Comparison of ENCODE assay signal across 19 cellular contexts in the genomic region with DNA sequence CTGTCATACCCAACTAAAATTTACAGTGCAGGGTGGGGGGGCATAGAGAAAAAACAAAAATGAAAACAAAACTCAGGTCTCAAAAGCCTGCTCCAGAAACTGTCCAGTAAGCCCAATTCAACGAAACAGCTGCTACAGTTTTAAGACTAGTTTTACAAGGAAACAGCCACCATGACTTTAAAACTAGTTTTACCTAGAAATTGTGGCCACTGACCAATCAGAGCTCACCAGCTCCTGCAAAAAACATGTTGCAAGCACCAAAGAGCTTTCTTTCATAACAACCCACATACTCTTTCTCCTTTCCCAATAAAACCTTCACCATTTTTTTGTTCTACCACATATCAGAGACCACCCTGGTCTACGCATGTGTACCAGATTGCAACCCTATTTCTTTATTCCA. TPM values are rescaled to one million over a fixed set of nuclear protein-coding genes. Genes with fewer than 3 reads are reported as not detected.
DNase-seq lines count a peak whose midpoint lies in the region; ATAC-seq, FAIRE-seq and TF ChIP-seq lines count a peak whose summit lies in the region.
"Had no signal": no experiment of that assay in that cellular context is flagged by ENCODE, and none has a peak within 500 bp of the region (broad histone marks: within the 10 kb centered on the region; RNA-seq: fewer than 3 reads in every experiment).

No MANE protein-coding gene starts in this region.

- H2AFZ ChIP-seq in Karpas-422 (ENCODE audit: low read length) (no peak overlapping the region), GM12878 (ENCODE audit: control insufficient read depth, low read depth, low read length) (no peak overlapping the region), neuronal stem cell (ENCODE audit: low read length) (peak overlapping the region; percentile 54)

- TF ChIP-seq EP300 in GM12878 (IDR thresholded peaks at IDR 0.05; ENCODE audit: borderline replicate concordance in 1 of 2, control insufficient read depth in 1 of 2, low read depth in 2 of 2, low read length in 2 of 2), result no peak

- no peak overlapping the region for H3K4me3 Mint-ChIP-seq in type B pancreatic cell
- H3K4me3 Mint-ChIP-seq in activated CD8-positive, alpha-beta memory T cell treated with anti-CD3 and anti-CD28 coated beads, Interleukin-2, amount 10 ng/mL, durations not matched to agents 7 days and 5 days, result no peak overlapping the region
- H3K4me3 Mint-ChIP-seq: dendritic cell treated with granulocyte-macrophage colony-stimulating factor and Interleukin-4, amounts not matched to agents 40 ng/mL and 50 ng/mL, for 4 days; natural killer cell had no signal

- no peaks in the 10 kb centered on the region for H4K20me1 ChIP-seq in Karpas-422 (ENCODE audit: insufficient read depth, low read depth, low read length)
- no peaks in the 10 kb centered on the region for H4K20me1 ChIP-seq in GM12878 (ENCODE audit: control insufficient read depth, insufficient read depth)

- no peak overlapping the region for H3K27ac Mint-ChIP-seq in type B pancreatic cell
- H3K27ac Mint-ChIP-seq in activated CD8-positive, alpha-beta memory T cell treated with anti-CD3 and anti-CD28 coated beads, Interleukin-2, amount 10 ng/mL, durations not matched to agents 7 days and 5 days, result no peak overlapping the region
- H3K27ac Mint-ChIP-seq: dendritic cell treated with granulocyte-macrophage colony-stimulating factor and Interleukin-4, amounts not matched to agents 40 ng/mL and 50 ng/mL, for 4 days; natural killer cell had no signal

- H3K27me3 ChIP-seq in Karpas-422 (ENCODE audit: low read length) (no peaks in the 10 kb centered on the region), GM12878 (replicated peaks in 1 of 2; ENCODE audit: control insufficient read depth in 2 of 2, insufficient read depth in 2 of 2, low read length in 1 of 2) (no peaks in the 10 kb centered on the region), neuronal stem cell (ENCODE audit: control insufficient read depth in 3 of 3, insufficient read depth in 3 of 3, low read depth in 1 of 3, low read length in 3 of 3) (peaks cover 0 to 8% (median 0%) of the 10 kb centered on the region in 3 experiments)
- H3K27me3 ChIP-seq: transverse colon had no signal

- H3K9me3 Mint-ChIP-seq in type B pancreatic cell, result no peaks in the 10 kb centered on the region
- no peaks in the 10 kb centered on the region for H3K9me3 Mint-ChIP-seq in activated CD8-positive, alpha-beta memory T cell treated with anti-CD3 and anti-CD28 coated beads, Interleukin-2, amount 10 ng/mL, durations not matched to agents 7 days and 5 days (ENCODE audit: low read depth)
- H3K9me3 Mint-ChIP-seq: natural killer cell had no signal

- TF ChIP-seq CTCF in GM12878 (IDR thresholded peaks at IDR 0.05 in 2 of 3, conservative IDR thresholded peaks at IDR 0.05 in 1 of 3; ENCODE audit: control insufficient read depth in 2 of 3, extremely low read depth in 1 of 3, insufficient read depth in 1 of 3, low read depth in 3 of 3, low read length in 3 of 3), result no peak
- no peak for TF ChIP-seq CTCF in type B pancreatic cell (conservative IDR thresholded peaks at IDR 0.05)

- SMC1A ChIA-PET in GM12878 (lab: Charles Lee; ENCODE audit: uncharacterized antibody, unreplicated experiment), result interaction anchor here (0.9 to 10.7 kb wide), 11 partner anchors 9 to 343 kb away, joined by 3 to 106 read pairs (median 4); no protein-coding TSS in a partner anchor

- no peak for FAIRE-seq in GM12878 (lab: Jason Lieb, UNC)
- FAIRE-seq: TTC549 had no signal

- no peaks in the 10 kb centered on the region for H3K36me3 Mint-ChIP-seq in type B pancreatic cell
- H3K36me3 Mint-ChIP-seq in activated CD8-positive, alpha-beta memory T cell treated with anti-CD3 and anti-CD28 coated beads, Interleukin-2, amount 10 ng/mL, durations not matched to agents 7 days and 5 days, result peaks cover 3% of the 10 kb centered on the region
- H3K36me3 Mint-ChIP-seq: natural killer cell had no signal

- H4K91ac ChIP-seq in neuronal stem cell (ENCODE audit: low read depth, low read length, poor library complexity), result no peak overlapping the region

- no peak for ATAC-seq in GM12878
- ATAC-seq in HG03342 (IDR thresholded peaks at IDR 0.05; ENCODE audit: unreplicated experiment), result no peak
- ATAC-seq in activated CD8-positive, alpha-beta memory T cell treated with anti-CD3 and anti-CD28 coated beads, Interleukin-2, amount 10 ng/mL, durations not matched to agents 7 days and 5 days, result no peak
- ATAC-seq: left ventricle myocardium superior, natural killer cell had no signal

- no peak overlapping the region for H2BK15ac ChIP-seq in neuronal stem cell (ENCODE audit: low read length)

- no peak overlapping the region for H2AK5ac ChIP-seq in neuronal stem cell (ENCODE audit: low read depth, low read length)

- H3K4me2 ChIP-seq in Karpas-422 (ENCODE audit: low read depth, low read length, poor library complexity, severe bottlenecking) (no peak overlapping the region), GM12878 (ENCODE audit: control insufficient read depth, insufficient read depth) (no peak overlapping the region), neuronal stem cell (ENCODE audit: insufficient read depth, low read length, poor library complexity, severe bottlenecking) (no peak overlapping the region)
- H3K4me2 ChIP-seq: KMS-11 had no signal

- H2BK120ac ChIP-seq in neuronal stem cell (ENCODE audit: low read depth, low read length), result no peak overlapping the region

- intact Hi-C loops in GM12878 (cut with micrococcal nuclease; ENCODE audit: unreplicated experiment), result no loop called here

- H2BK12ac ChIP-seq in neuronal stem cell (ENCODE audit: low read length), result no peak overlapping the region

- no peak overlapping the region for H3K9ac ChIP-seq in Karpas-422 (ENCODE audit: low read length)
- H3K9ac ChIP-seq in GM12878 (ENCODE audit: control insufficient read depth, insufficient read depth, low read length), result no peak overlapping the region
- no peak overlapping the region for H3K9ac ChIP-seq in neuronal stem cell (ENCODE audit: low read depth, low read length, poor library complexity)
- H3K9ac ChIP-seq: KMS-11 had no signal

- H3K4ac ChIP-seq in neuronal stem cell (ENCODE audit: low read length), result no peak overlapping the region

- no peak for TF ChIP-seq POLR2A in GM12878 (IDR thresholded peaks at IDR 0.05; ENCODE audit: low read depth, low read length)

- H3K23ac ChIP-seq in neuronal stem cell (ENCODE audit: low read depth, low read length, poor library complexity), result no peak overlapping the region

- no peak overlapping the region for H3K4me3 ChIP-seq in Karpas-422 (ENCODE audit: low read length)
- H3K4me3 ChIP-seq in GM12878, result no peak overlapping the region
- H3K4me3 ChIP-seq in neuronal stem cell (ENCODE audit: low read length in 2 of 2), result no peak overlapping the region
- H3K4me3 ChIP-seq: HAP-1, SK-N-MC, transverse colon had no signal

- peak; percentile 21 for DNase-seq in NCI-H2171 treated with DMSO at 0.1 percent for 48 hours (lab: John Stamatoyannopoulos, UW)
- no peak for DNase-seq in NCI-H2171 (lab: John Stamatoyannopoulos, UW)
- peak; percentile 58 for DNase-seq in Karpas-422
- DNase-seq in GM12878 (ENCODE audit: low read depth, low spot score), result no peak
- no peak for DNase-seq in neuronal stem cell (ENCODE audit: low spot score)
- no peak for DNase-seq in type B pancreatic cell (ENCODE audit: extremely low spot score, unreplicated experiment)
- no peak for DNase-seq in activated CD8-positive, alpha-beta memory T cell treated with anti-CD3 and anti-CD28 coated beads, Interleukin-2, amount 10 ng/mL, durations not matched to agents 7 days and 5 days
- DNase-seq: activated gamma-delta T cell; left ventricle myocardium superior; natural killer cell; NCI-H187; stimulated activated CD4-positive, alpha-beta T cell treated with anti-CD3 and anti-CD28 coated beads, Interleukin-2, amount 100 ng/mL, for 24 hours; transverse colon had no signal

- no peak overlapping the region for H3K27ac ChIP-seq in Karpas-422 (ENCODE audit: low read length)
- no peak overlapping the region for H3K27ac ChIP-seq in GM12878 (ENCODE audit: control insufficient read depth, insufficient read depth)
- no peak overlapping the region for H3K27ac ChIP-seq in neuronal stem cell (replicated peaks; ENCODE audit: low read length)
- H3K27ac ChIP-seq: KMS-11, SK-N-MC, transverse colon had no signal

- RAD21 ChIA-PET in GM12878 (lab: Charles Lee; ENCODE audit: unreplicated experiment), result interaction anchor here (0.7 to 3.6 kb wide), 9 partner anchors 11 to 421 kb away, joined by 3 to 18 read pairs (median 4); no protein-coding TSS in a partner anchor

- no peaks in the 10 kb centered on the region for H3K9me3 ChIP-seq in Karpas-422 (ENCODE audit: low read length)
- peaks cover 2% of the 10 kb centered on the region; the same call in 1 of the 3 replicates for H3K9me3 ChIP-seq in GM12878 (replicated peaks; ENCODE audit: control insufficient read depth, insufficient read depth, low read length)
- H3K9me3 ChIP-seq in neuronal stem cell (replicated peaks in 1 of 2; ENCODE audit: control insufficient read depth in 2 of 2, insufficient read depth in 1 of 2, low read depth in 1 of 2, low read length in 2 of 2), result no peaks in the 10 kb centered on the region
- H3K9me3 ChIP-seq: HAP-1, transverse colon had no signal

- BruUV-seq in GM12878 (replicated peaks; lab: Mats Ljungman, UMichigan), result no TSS peak

- WGBS in GM12878 (ENCODE audit: insufficient coverage, insufficient replicate concordance, low lambda C conversion rate, missing lambda C conversion rate), result 73% methylated on average over 2 of the region's 2 CpGs
- WGBS in neuronal stem cell (ENCODE audit: extremely low coverage in 2 of 2, insufficient read length in 2 of 2, insufficient replicate concordance in 1 of 2), 2 donors, result no CpG with 5 or more reads among the region's 2 CpGs

- no peak overlapping the region for H3K18ac ChIP-seq in neuronal stem cell (ENCODE audit: low read length)

- H3K36me3 ChIP-seq in Karpas-422 (ENCODE audit: insufficient read depth, low read length) (no peaks in the 10 kb centered on the region), GM12878 (ENCODE audit: control insufficient read depth in 2 of 2, insufficient read depth in 2 of 2, low read length in 1 of 2) (no peaks in the 10 kb centered on the region), neuronal stem cell (replicated peaks in 1 of 2; ENCODE audit: control insufficient read depth in 2 of 2, insufficient read depth in 2 of 2, low read length in 2 of 2) (no peaks in the 10 kb centered on the region)
- H3K36me3 ChIP-seq: HAP-1, transverse colon had no signal

- H3K27me3 Mint-ChIP-seq in type B pancreatic cell, result no peaks in the 10 kb centered on the region
- peaks cover under 1% of the 10 kb centered on the region for H3K27me3 Mint-ChIP-seq in activated CD8-positive, alpha-beta memory T cell treated with anti-CD3 and anti-CD28 coated beads, Interleukin-2, amount 10 ng/mL, durations not matched to agents 7 days and 5 days
- H3K27me3 Mint-ChIP-seq: dendritic cell treated with granulocyte-macrophage colony-stimulating factor and Interleukin-4, amounts not matched to agents 40 ng/mL and 50 ng/mL, for 4 days had no signal

- H3K4me1 ChIP-seq in Karpas-422 (ENCODE audit: low read length), result no peaks in the 10 kb centered on the region
- peaks cover 20% of the 10 kb centered on the region for H3K4me1 ChIP-seq in GM12878 (ENCODE audit: control insufficient read depth, insufficient read depth, low read length)
- no peaks in the 10 kb centered on the region for H3K4me1 ChIP-seq in neuronal stem cell (ENCODE audit: control insufficient read depth in 2 of 2, insufficient read depth in 1 of 2, low read depth in 1 of 2, low read length in 2 of 2)

- no peak overlapping the region for H3K14ac ChIP-seq in neuronal stem cell (ENCODE audit: low read length)

- in situ Hi-C loops in GM12878 (cut with MboI), result loop anchor here (25.0 kb wide), 1 partner anchor 408 kb away; a partner anchor contains a TSS

- TF ChIP-seq RAD21 in GM12878 (IDR thresholded peaks at IDR 0.05; ENCODE audit: insufficient read depth, low read depth, low read length), result no peak

- H3K79me2 ChIP-seq in Karpas-422 (ENCODE audit: low read length), result no peaks in the 10 kb centered on the region
- no peaks in the 10 kb centered on the region for H3K79me2 ChIP-seq in GM12878 (ENCODE audit: control insufficient read depth, insufficient read depth, low read length)

- no peaks in the 10 kb centered on the region for H3K79me1 ChIP-seq in neuronal stem cell (ENCODE audit: low read depth, low read length)

- no peak overlapping the region for H2BK5ac ChIP-seq in neuronal stem cell (ENCODE audit: low read length)

- H4K8ac ChIP-seq in neuronal stem cell (ENCODE audit: low read depth, low read length), result no peak overlapping the region

- CTCF ChIA-PET in GM12878 (lab: Yijun Ruan, JAX), result interaction anchor here (1.0 to 11.0 kb wide), 7 partner anchors 9 to 812 kb away, joined by 3 to 167 read pairs (median 4); a partner anchor contains a TSS
- CTCF ChIA-PET in activated CD8-positive, alpha-beta memory T cell treated with anti-CD3 and anti-CD28 coated beads, Interleukin-2, amount 10 ng/mL, durations not matched to agents 7 days and 5 days (lab: Charles Lee), result interaction anchor here (1.4 to 1.7 kb wide), 2 partner anchors 15 to 21 kb away, joined by 3 to 5 read pairs; no protein-coding TSS in a partner anchor

- POLR2A ChIA-PET in GM12878 (lab: Charles Lee), result interaction anchor here (0.6 to 1.5 kb wide), 6 partner anchors 14 to 400 kb away, joined by 3 to 7 read pairs (median 3); a partner anchor contains a TSS

- H3K9me2 ChIP-seq in Karpas-422 (replicated peaks; ENCODE audit: insufficient read depth, low read length), result no peaks in the 10 kb centered on the region

- no peaks in the 10 kb centered on the region for H3K4me1 Mint-ChIP-seq in type B pancreatic cell (ENCODE audit: unreplicated experiment)
- peaks cover 18% of the 10 kb centered on the region for H3K4me1 Mint-ChIP-seq in activated CD8-positive, alpha-beta memory T cell treated with anti-CD3 and anti-CD28 coated beads, Interleukin-2, amount 10 ng/mL, durations not matched to agents 7 days and 5 days

RNA-seq across cellular contexts. Expression of a gene that starts 7.3 kb away (rescaled TPM):
- not detected in 2 replicates for total RNA-seq in Karpas-422 (2014; rRNA removed; shearing (Covaris generic); ENCODE audit: low replicate concordance)
- total RNA-seq in GM12878 (2013; cell fraction: nucleolus; rRNA removed), result 0.81 and 2.5 TPM in 2 replicates
- total RNA-seq in GM12878 (2014; rRNA removed), result 0.56 and 0.76 TPM in 2 replicates
- 0.54 and 0.69 TPM in 2 replicates for total RNA-seq in GM12878 (2014; rRNA removed; fragmentation: Illumina TruSeq; extraction: Trizol)
- total RNA-seq in GM12878 (2021), result 0.80 and 1.3 TPM in 2 replicates
- 0.08 TPM for polyA plus RNA-seq in GM12878 (2011; ENCODE audit: low read depth)
- 1.2 and 1.4 TPM in 2 replicates for polyA plus RNA-seq in GM12878 (2011; rRNA removed)
- 0.21 and 0.57 TPM in 2 replicates for polyA plus RNA-seq in GM12878 (2011; cell fraction: cytosol; rRNA removed)
- 1.6 and 3.0 TPM in 2 replicates for polyA plus RNA-seq in GM12878 (2011; cell fraction: nucleus; rRNA removed)
- 0.29 and 0.38 TPM in 2 replicates for polyA plus RNA-seq in GM12878 (2012)
- polyA plus RNA-seq in GM12878 (2014; fragmentation: Illumina TruSeq; extraction: Trizol), result 1.5 and 2.7 TPM in 2 replicates
- under 1 TPM; 0.03 to 0.22 TPM for polyA plus RNA-seq in GM12878 (2014; fragmentation: Nextera tagmentation; extraction: Ambion mirVana)
- polyA plus RNA-seq in GM12878 (2014; rRNA removed), result 2.2 TPM in 2 replicates
- 1 to 10 TPM in 1 of 2 experiments, under 1 TPM in 1; 0.68 to 1.2 TPM for polyA plus RNA-seq in GM12878 (2016; fragmentation: Nextera tagmentation; extraction: Ambion mirVana)
- 0.21 and 0.66 TPM in 2 replicates for polyA minus RNA-seq in GM12878 (2011; rRNA and poly(A)+ RNA removed)
- polyA minus RNA-seq in GM12878 (2011; cell fraction: cytosol; rRNA and poly(A)+ RNA removed), result not detected in 2 replicates
- 0.48 and 0.73 TPM in 2 replicates for polyA minus RNA-seq in GM12878 (2011; cell fraction: nucleus; rRNA and poly(A)+ RNA removed)
- polyA plus RNA-seq in neuronal stem cell (2013, experiment 1 of 2), result 23.2 TPM
- 22.2 TPM for polyA plus RNA-seq in neuronal stem cell (2013, experiment 2 of 2)
- total RNA-seq in type B pancreatic cell (ENCODE audit: low replicate concordance), result 2.1 and 19.0 TPM in 2 replicates
- under 1 TPM in 1 of 2 experiments, not detected in 1; 0.30 TPM for total RNA-seq in activated CD8-positive, alpha-beta memory T cell treated with anti-CD3 and anti-CD28 coated beads, Interleukin-2, amount 10 ng/mL, durations not matched to agents 7 days and 5 days

RNA-seq across cellular contexts. Expression of a gene that starts 18.3 kb away (rescaled TPM):
- 54.3 and 108 TPM in 2 replicates for total RNA-seq in Karpas-422 (2014; rRNA removed; shearing (Covaris generic); ENCODE audit: low replicate concordance)
- 60.0 and 72.5 TPM in 2 replicates for total RNA-seq in GM12878 (2013; cell fraction: nucleolus; rRNA removed)
- total RNA-seq in GM12878 (2014; rRNA removed), result 150 and 153 TPM in 2 replicates
- 191 and 199 TPM in 2 replicates for total RNA-seq in GM12878 (2014; rRNA removed; fragmentation: Illumina TruSeq; extraction: Trizol)
- 111 and 113 TPM in 2 replicates for total RNA-seq in GM12878 (2021)
- polyA plus RNA-seq in GM12878 (2011; ENCODE audit: low read depth), result 48.3 TPM
- polyA plus RNA-seq in GM12878 (2011; rRNA removed), result 112 and 123 TPM in 2 replicates
- polyA plus RNA-seq in GM12878 (2011; cell fraction: cytosol; rRNA removed), result 77.3 and 110 TPM in 2 replicates
- 69.0 and 81.2 TPM in 2 replicates for polyA plus RNA-seq in GM12878 (2011; cell fraction: nucleus; rRNA removed)
- 164 and 185 TPM in 2 replicates for polyA plus RNA-seq in GM12878 (2012)
- polyA plus RNA-seq in GM12878 (2014; fragmentation: Illumina TruSeq; extraction: Trizol), result 53.8 and 115 TPM in 2 replicates
- polyA plus RNA-seq in GM12878 (2014; fragmentation: Nextera tagmentation; extraction: Ambion mirVana), result 100 to 1,000 TPM; 615 to 717 TPM
- 288 and 295 TPM in 2 replicates for polyA plus RNA-seq in GM12878 (2014; rRNA removed)
- polyA plus RNA-seq in GM12878 (2016; fragmentation: Nextera tagmentation; extraction: Ambion mirVana), result 100 to 1,000 TPM; 370 to 376 TPM
- 37.5 and 48.8 TPM in 2 replicates for polyA minus RNA-seq in GM12878 (2011; rRNA and poly(A)+ RNA removed)
- polyA minus RNA-seq in GM12878 (2011; cell fraction: cytosol; rRNA and poly(A)+ RNA removed), result 24.5 and 25.1 TPM in 2 replicates
- 66.6 and 89.7 TPM in 2 replicates for polyA minus RNA-seq in GM12878 (2011; cell fraction: nucleus; rRNA and poly(A)+ RNA removed)
- 121 TPM for polyA plus RNA-seq in neuronal stem cell (2013, experiment 1 of 2)
- polyA plus RNA-seq in neuronal stem cell (2013, experiment 2 of 2), result 117 TPM
- 28.3 and 32.0 TPM in 2 replicates for total RNA-seq in type B pancreatic cell (ENCODE audit: low replicate concordance)
- total RNA-seq in activated CD8-positive, alpha-beta memory T cell treated with anti-CD3 and anti-CD28 coated beads, Interleukin-2, amount 10 ng/mL, durations not matched to agents 7 days and 5 days, result 10 to 100 TPM; 66.6 to 80.7 TPM

RNA-seq across cellular contexts. Expression of a gene that starts 35.1 kb away (rescaled TPM):
- total RNA-seq in Karpas-422 (2014; rRNA removed; shearing (Covaris generic); ENCODE audit: low replicate concordance), result 0.32 and 1.0 TPM in 2 replicates
- 18.9 and 20.7 TPM in 2 replicates for total RNA-seq in GM12878 (2013; cell fraction: nucleolus; rRNA removed)
- 3.4 and 3.9 TPM in 2 replicates for total RNA-seq in GM12878 (2014; rRNA removed)
- 2.7 and 7.5 TPM in 2 replicates for total RNA-seq in GM12878 (2014; rRNA removed; fragmentation: Illumina TruSeq; extraction: Trizol)
- 3.5 and 3.9 TPM in 2 replicates for total RNA-seq in GM12878 (2021)
- polyA plus RNA-seq in GM12878 (2011; ENCODE audit: low read depth), result 2.5 TPM
- 8.6 and 12.7 TPM in 2 replicates for polyA plus RNA-seq in GM12878 (2011; rRNA removed)
- polyA plus RNA-seq in GM12878 (2011; cell fraction: cytosol; rRNA removed), result 9.5 and 9.8 TPM in 2 replicates
- 41.3 and 48.9 TPM in 2 replicates for polyA plus RNA-seq in GM12878 (2011; cell fraction: nucleus; rRNA removed)
- polyA plus RNA-seq in GM12878 (2012), result 3.0 and 4.2 TPM in 2 replicates
- 2.6 and 3.6 TPM in 2 replicates for polyA plus RNA-seq in GM12878 (2014; fragmentation: Illumina TruSeq; extraction: Trizol)
- polyA plus RNA-seq in GM12878 (2014; fragmentation: Nextera tagmentation; extraction: Ambion mirVana), result 1 to 10 TPM; 3.5 to 5.3 TPM
- 3.8 and 6.1 TPM in 2 replicates for polyA plus RNA-seq in GM12878 (2014; rRNA removed)
- polyA plus RNA-seq in GM12878 (2016; fragmentation: Nextera tagmentation; extraction: Ambion mirVana), result 1 to 10 TPM; 1.8 to 4.0 TPM
- 12.9 and 16.1 TPM in 2 replicates for polyA minus RNA-seq in GM12878 (2011; rRNA and poly(A)+ RNA removed)
- polyA minus RNA-seq in GM12878 (2011; cell fraction: cytosol; rRNA and poly(A)+ RNA removed), result 0.83 and 0.94 TPM in 2 replicates
- 10.8 and 19.9 TPM in 2 replicates for polyA minus RNA-seq in GM12878 (2011; cell fraction: nucleus; rRNA and poly(A)+ RNA removed)
- 0.79 TPM for polyA plus RNA-seq in neuronal stem cell (2013, experiment 1 of 2)
- 0.64 TPM for polyA plus RNA-seq in neuronal stem cell (2013, experiment 2 of 2)
- 1.4 and 2.6 TPM in 2 replicates for total RNA-seq in type B pancreatic cell (ENCODE audit: low replicate concordance)
- total RNA-seq in activated CD8-positive, alpha-beta memory T cell treated with anti-CD3 and anti-CD28 coated beads, Interleukin-2, amount 10 ng/mL, durations not matched to agents 7 days and 5 days, result 1 to 10 TPM; 2.3 to 3.1 TPM

Comparison
In these comparisons a context has a peak if more than half of its experiments do, and no peak if none do; other contexts are left out.
1. DNase-seq: peak in NCI-H2171 treated with DMSO at 0.1 percent for 48 hours (single experiment) and Karpas-422 (single experiment); none in NCI-H2171 (single experiment), GM12878 (single experiment), neuronal stem cell (single experiment), type B pancreatic cell (single experiment) and activated CD8-positive, alpha-beta memory T cell treated with anti-CD3 and anti-CD28 coated beads, Interleukin-2, amount 10 ng/mL, durations not matched to agents 7 days and 5 days (single experiment).